20 cellular contexts compared by ENCODE assay signal in the genomic region with DNA sequence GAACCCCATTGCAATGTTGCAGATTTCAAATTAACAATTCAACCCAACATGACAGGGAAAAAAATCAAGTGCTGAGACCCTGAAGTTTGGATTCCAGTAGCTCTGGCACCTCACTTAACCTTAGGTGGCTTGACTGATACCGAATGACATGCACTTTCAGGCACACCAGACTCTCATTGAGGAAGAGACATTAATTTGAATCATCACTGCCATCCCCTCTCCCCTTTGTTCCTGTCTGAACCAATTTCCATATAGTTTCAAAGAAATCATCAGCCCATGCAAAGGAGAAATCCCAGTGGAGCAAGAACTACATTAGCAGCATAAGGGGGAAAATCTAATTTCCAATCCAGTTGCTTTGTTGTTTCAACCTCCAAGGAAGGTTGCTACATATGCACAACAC. TPM values are rescaled to one million over a fixed set of nuclear protein-coding genes. Genes with fewer than 3 reads are reported as not detected.
DNase-seq lines count a peak whose midpoint lies in the region; ATAC-seq and TF ChIP-seq lines count a peak whose summit lies in the region.
"Had no signal": no experiment of that assay in that cellular context is flagged by ENCODE, and none has a peak within 500 bp of the region (broad histone marks: within the 10 kb centered on the region; RNA-seq: fewer than 3 reads in every experiment).

No MANE protein-coding gene starts in this region.

- DNase-seq in heart right ventricle: no peak
- DNase-seq in left cardiac atrium: no peak
- DNase-seq in ascending aorta (ENCODE audit: low spot score in 2 of 2): no peak
- no peak for DNase-seq in uterus
- no peak for DNase-seq in stimulated activated naive CD4-positive, alpha-beta T cell (lab: John Stamatoyannopoulos, UW)
- DNase-seq in brain microvascular endothelial cell: no peak
- DNase-seq in superior temporal gyrus (ENCODE audit: extremely low spot score): no peak
- DNase-seq: activated CD4-positive, alpha-beta T cell treated with anti-CD3 and anti-CD28 coated beads, Interleukin-2, amount 50 U/mL, for 4 hours; activated effector memory CD4-positive, alpha-beta T cell treated with anti-CD3 and anti-CD28 coated beads, Interleukin-2, amount 50 U/mL, for 16 hours; CD4-positive, CD25-positive, alpha-beta regulatory T cell; H9; NCI-H1417 treated with DMSO at 0.1 percent for 48 hours; NCI-H2107; NCI-H524 treated with DMSO at 0.1 percent for 48 hours; occipital lobe; stimulated activated CD4-positive, alpha-beta T cell treated with anti-CD3 and anti-CD28 coated beads, Interleukin-12 subunit alpha, Interleukin-12 subunit beta, amount 100 ng/mL, for 4 hours; stomach had no signal

- H3K36me3 ChIP-seq in heart right ventricle: peaks cover 0 to 6% (median 0%) of the 10 kb centered on the region in 9 donors
- H3K36me3 ChIP-seq in ascending aorta: no peaks in the 10 kb centered on the region
- H3K36me3 ChIP-seq in uterus: no peaks in the 10 kb centered on the region
- H3K36me3 ChIP-seq in brain microvascular endothelial cell (replicated peaks): peaks cover 24% of the 10 kb centered on the region
- H3K36me3 ChIP-seq: stomach had no signal

- no peak for TF ChIP-seq CTCF in heart right ventricle (IDR thresholded peaks at IDR 0.05)
- no peak for TF ChIP-seq CTCF in ascending aorta (IDR thresholded peaks at IDR 0.05)
- no peak for TF ChIP-seq CTCF in nephron (IDR thresholded peaks at IDR 0.05; ENCODE audit: unreplicated experiment in 3 of 3)
- no peak for TF ChIP-seq CTCF in uterus (IDR thresholded peaks at IDR 0.05)
- TF ChIP-seq CTCF in brain microvascular endothelial cell (IDR thresholded peaks at IDR 0.05; ENCODE audit: low read depth, low read length, missing control alignments): no peak

- no peaks in the 10 kb centered on the region for H3K27me3 Mint-ChIP-seq in nephron (ENCODE audit: low read depth)
- H3K27me3 Mint-ChIP-seq: CD4-positive, CD25-positive, alpha-beta regulatory T cell; IgD-negative memory B cell had no signal

- no peak overlapping the region for H3K4me3 Mint-ChIP-seq in nephron
- H3K4me3 Mint-ChIP-seq: H9, IgD-negative memory B cell had no signal

- in situ Hi-C loops in brain microvascular endothelial cell (cut with HindIII; ENCODE audit: low pct_ligation_motif_present, low sequenced_read_pairs): no loop called here

- H3K27ac ChIP-seq in heart right ventricle (peak overlapping the region in 8 of 10 donors; percentile 23 to 94 (median 92)), ascending aorta (peak overlapping the region; percentile 89 to 96), uterus (peak overlapping the region; percentile 82 to 100), brain microvascular endothelial cell (no peak overlapping the region)

- no peak for ATAC-seq in heart right ventricle
- ATAC-seq in left cardiac atrium: no peak
- ATAC-seq: left lobe of liver had no signal

- intact Hi-C loops in heart right ventricle (cut with DNase I) (loop anchor here in 1 of 10 donors (10.0 kb wide), 1 partner anchor 153 kb away; no protein-coding TSS in a partner anchor), left cardiac atrium (cut with DNase I) (no loop called here), ascending aorta (cut with DNase I) (no loop called here), uterus (cut with DNase I; ENCODE audit: low total_unique reads) (no loop called here)

- 64 to 69% methylated on average over 1 of the region's 1 CpG for WGBS in heart right ventricle, 2 donors

- H3K4me1 ChIP-seq in heart right ventricle (peaks cover 38 to 100% (median 97%) of the 10 kb centered on the region in 9 donors), ascending aorta (peaks cover 18 to 86% of the 10 kb centered on the region in 2 donors), uterus (peaks cover 38 to 39% of the 10 kb centered on the region in 2 donors)

- H3K9me3 ChIP-seq in heart right ventricle: no peaks in the 10 kb centered on the region
- H3K9me3 ChIP-seq in ascending aorta: no peaks in the 10 kb centered on the region
- H3K9me3 ChIP-seq in uterus: no peaks in the 10 kb centered on the region
- H3K9me3 ChIP-seq: stomach had no signal

- peak overlapping the region; percentile 85 to 91 (median 89) for H3K27ac Mint-ChIP-seq in nephron
- H3K27ac Mint-ChIP-seq: H9, IgD-negative memory B cell had no signal

- TF ChIP-seq POLR2A in uterus (IDR thresholded peaks at IDR 0.05): no peak

- no peaks in the 10 kb centered on the region for H3K9me3 Mint-ChIP-seq in nephron
- H3K9me3 Mint-ChIP-seq: H9, IgD-negative memory B cell had no signal

- H3K4me3 ChIP-seq in heart right ventricle (no peak overlapping the region), ascending aorta (no peak overlapping the region), uterus (no peak overlapping the region), brain microvascular endothelial cell (ENCODE audit: low read depth, low read length) (no peak overlapping the region)
- H3K4me3 ChIP-seq: stomach had no signal

- peaks cover 69% of the 10 kb centered on the region for H3K4me1 Mint-ChIP-seq in nephron

- H3K36me3 Mint-ChIP-seq in nephron (ENCODE audit: low read depth): peaks cover 9% of the 10 kb centered on the region

- H3K27me3 ChIP-seq in heart right ventricle: no peaks in the 10 kb centered on the region
- H3K27me3 ChIP-seq in ascending aorta: no peaks in the 10 kb centered on the region
- H3K27me3 ChIP-seq in uterus: no peaks in the 10 kb centered on the region
- H3K27me3 ChIP-seq in brain microvascular endothelial cell (replicated peaks): no peaks in the 10 kb centered on the region
- H3K27me3 ChIP-seq: stomach had no signal

RNA-seq across cellular contexts. Expression of gene KLF7, which starts 27.8 kb away (rescaled TPM):
- 10 to 100 TPM; 21.8 to 51.8 (median 30.8) TPM for total RNA-seq in heart right ventricle
- polyA plus RNA-seq in heart right ventricle: 1 to 10 TPM; 5.0 to 5.6 TPM
- 10 to 100 TPM; 22.1 to 31.8 TPM for total RNA-seq in left cardiac atrium
- total RNA-seq in ascending aorta: 17.0 TPM
- total RNA-seq in uterus: 10 to 100 TPM; 20.9 to 96.0 (median 39.4) TPM
